Comparison of ENCODE assay signal across 1 cellular context in genomic region chr5:34583167-34583566, GRCh38.
TF ChIP-seq lines count a peak whose summit lies in the region.

No MANE protein-coding gene starts in this region.

TF ChIP-seq in endothelial cell of umbilical vein, 7 proteins besides CTCF, POLR2A, EP300 and RAD21:
- TF ChIP-seq GATA2 (IDR thresholded peaks at IDR 0.05; ENCODE audit: insufficient read depth, insufficient read length, low read depth, low read length) (peak; percentile 19), FOS (IDR thresholded peaks at IDR 0.05; ENCODE audit: borderline replicate concordance, insufficient read depth, low read length) (peak; percentile 64), EZH2 (IDR thresholded peaks at IDR 0.05; ENCODE audit: borderline replicate concordance, low read depth, low read length, severe bottlenecking) (no peak), POLR2AphosphoS5 (IDR thresholded peaks at IDR 0.05; ENCODE audit: insufficient read depth, low read depth, low read length) (peak; percentile 42), JUN (IDR thresholded peaks at IDR 0.05; ENCODE audit: borderline replicate concordance, insufficient read depth, insufficient read length, low read depth) (peak; percentile 19)
TF ChIP-seq in endothelial cell of umbilical vein: peak in this region for 4.
